ENCODE assay signal across 18 cellular contexts in the genomic region with DNA sequence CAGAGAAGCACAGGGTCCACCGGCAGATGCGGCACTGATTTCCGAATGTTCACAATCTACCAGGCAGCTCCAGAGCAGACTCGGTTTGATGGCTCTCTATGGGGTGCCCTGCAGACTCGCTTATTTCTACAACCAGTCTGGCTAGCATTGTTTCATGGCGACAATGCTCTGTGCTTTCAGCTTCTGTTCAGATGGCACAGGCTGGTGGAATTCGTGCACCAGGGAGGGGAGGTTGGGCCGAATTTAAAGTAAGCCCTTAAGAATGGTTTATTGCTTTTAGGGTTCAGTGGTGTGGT. TPM values are rescaled to one million over a fixed set of nuclear protein-coding genes. Genes with fewer than 3 reads are reported as not detected.
"Had no signal": no experiment of that assay in that cellular context is flagged by ENCODE, and none has a peak within 500 bp of the region (broad histone marks: within the 10 kb centered on the region; RNA-seq: fewer than 3 reads in every experiment).

No MANE protein-coding gene starts in this region.

- H3K27me3 Mint-ChIP-seq: effector memory CD8-positive, alpha-beta T cell had no signal

- H3K9me3 ChIP-seq: neutrophil, tibial artery had no signal

- H3K9me3 Mint-ChIP-seq: activated T-helper 17 cell treated with anti-CD3 and anti-CD28 coated beads, Interleukin-2, amount 50 U/mL, for 72 hours had no signal

- H3K27ac ChIP-seq: epithelial cell of prostate, neutrophil, parathyroid adenoma, tibial artery had no signal

- H3K4me1 ChIP-seq: parathyroid adenoma, tibial artery had no signal

- H3K27ac Mint-ChIP-seq: activated T-helper 17 cell treated with anti-CD3 and anti-CD28 coated beads, Interleukin-2, amount 50 U/mL, for 72 hours; effector memory CD8-positive, alpha-beta T cell; naive thymus-derived CD8-positive, alpha-beta T cell had no signal

- H3K79me2 ChIP-seq: parathyroid adenoma had no signal

- H3K4me3 Mint-ChIP-seq: activated T-helper 17 cell treated with anti-CD3 and anti-CD28 coated beads, Interleukin-2, amount 50 U/mL, for 72 hours; effector memory CD8-positive, alpha-beta T cell; naive thymus-derived CD8-positive, alpha-beta T cell had no signal

- DNase-seq: activated CD4-positive, alpha-beta T cell treated with anti-CD3 and anti-CD28 coated beads, Interleukin-2, amount 50 U/mL, for 1 hour; activated CD8-positive, alpha-beta memory T cell treated with anti-CD3 and anti-CD28 coated beads for 24 hours; activated naive CD4-positive, alpha-beta T cell treated with anti-CD3 and anti-CD28 coated beads, Interleukin-2, amount 50 U/mL, for 16 hours; cortex of kidney; effector memory CD8-positive, alpha-beta T cell; foreskin melanocyte; mesenchymal stem cell; naive thymus-derived CD8-positive, alpha-beta T cell; stimulated activated CD4-positive, alpha-beta T cell treated with anti-CD3 and anti-CD28 coated beads, Interleukin-1b, Interleukin-23, amount 100 ng/mL, for 48 hours; T-helper 9 cell; tibial artery had no signal

- H3K9ac ChIP-seq: parathyroid adenoma had no signal

- H2AFZ ChIP-seq: parathyroid adenoma had no signal

- H3K4me1 Mint-ChIP-seq: activated T-helper 17 cell treated with anti-CD3 and anti-CD28 coated beads, Interleukin-2, amount 50 U/mL, for 72 hours; naive thymus-derived CD8-positive, alpha-beta T cell had no signal

- H3K27me3 ChIP-seq: neutrophil, tibial artery had no signal

- ATAC-seq: activated T-helper 17 cell treated with anti-CD3 and anti-CD28 coated beads, Interleukin-2, amount 50 U/mL, for 72 hours; effector memory CD8-positive, alpha-beta T cell; naive thymus-derived CD8-positive, alpha-beta T cell had no signal

RNA-seq across cellular contexts. Expression of a gene that starts 9.9 kb away (rescaled TPM):
- total RNA-seq: activated T-helper 17 cell treated with anti-CD3 and anti-CD28 coated beads, Interleukin-2, amount 50 U/mL, for 72 hours; cardiac septum; renal cortical epithelial cell had no signal
- polyA plus RNA-seq: fibroblast of lung had no signal
